In genomic region chr20:1741309-1742048, GRCh38 we compare ENCODE assay signal across 21 cellular contexts.
DNase-seq lines count a peak whose midpoint lies in the region; ATAC-seq, FAIRE-seq and TF ChIP-seq lines count a peak whose summit lies in the region.
"Had no signal": no experiment of that assay in that cellular context is flagged by ENCODE, and none has a peak within 500 bp of the region (broad histone marks: within the 10 kb centered on the region; RNA-seq: fewer than 3 reads in every experiment).

No MANE protein-coding gene starts in this region.

- H3K4me1 Mint-ChIP-seq in WTC11: peaks cover 21% of the 10 kb centered on the region
- peaks cover 5 to 9% of the 10 kb centered on the region in 2 donors for H3K4me1 Mint-ChIP-seq in stimulated activated naive B cell treated with anti-CD40 and anti-IgM and Interleukin-4, amounts not matched to agents 10 μg/mL and 1 μg/mL and 100 μg/mL, for 72 hours

- DNase-seq in H54 (ENCODE audit: insufficient read length, low spot score) (no peak), NOMO-1 treated with DMSO at 0.1 percent for 48 hours (lab: John Stamatoyannopoulos, UW; ENCODE audit: unreplicated experiment) (peak; percentile 94), WTC11 (ENCODE audit: low spot score) (no peak), SK-N-DZ (ENCODE audit: low spot score) (no peak), NAMALWA (ENCODE audit: low spot score) (no peak), Right ventricle myocardium superior (no peak)
- DNase-seq in stimulated activated naive B cell treated with anti-CD40 and anti-IgM and Interleukin-4, amounts not matched to agents 10 μg/mL and 1 μg/mL and 100 μg/mL, for 72 hours: no peak
- DNase-seq: activated CD4-positive, alpha-beta memory T cell treated with anti-CD3 and anti-CD28 coated beads for 36 hours; activated gamma-delta T cell treated with Interleukin-2 at 50 U/mL for 16 hours; activated T-cell treated with anti-CD3 and anti-CD28 coated beads for 4 hours; Calu3; foreskin keratinocyte; kidney; mammary epithelial cell; NCI-H1417; NCI-H774; stimulated activated naive CD4-positive, alpha-beta T cell treated with Interleukin-2 at 50 U/mL for 16 hours; thyroid gland had no signal

- no peak for TF ChIP-seq CTCF in WTC11 (IDR thresholded peaks at IDR 0.05)

- no peaks in the 10 kb centered on the region for H3K9me3 Mint-ChIP-seq in WTC11
- no peaks in the 10 kb centered on the region for H3K9me3 Mint-ChIP-seq in stimulated activated naive B cell treated with anti-CD40 and anti-IgM and Interleukin-4, amounts not matched to agents 10 μg/mL and 1 μg/mL and 100 μg/mL, for 72 hours
- H3K9me3 Mint-ChIP-seq: activated CD4-positive, alpha-beta memory T cell treated with anti-CD3 and anti-CD28 coated beads for 36 hours; natural killer cell treated with Interleukin-12 subunit alpha and Interleukin-12 subunit beta and Interleukin-15 and Interleukin-18, amount 100 ng/mL, for 72 hours had no signal

- ATAC-seq in WTC11 (no peak), Right ventricle myocardium superior (ENCODE audit: poor library complexity) (no peak)
- peak; percentile 92 to 94 for ATAC-seq in stimulated activated naive B cell treated with anti-CD40 and anti-IgM and Interleukin-4, amounts not matched to agents 10 μg/mL and 1 μg/mL and 100 μg/mL, for 72 hours (replicated peaks)
- ATAC-seq: foreskin keratinocyte; natural killer cell treated with Interleukin-12 subunit alpha and Interleukin-12 subunit beta and Interleukin-15 and Interleukin-18, amount 100 ng/mL, for 72 hours; sciatic nerve had no signal

- TF ChIP-seq POLR2A in H54 (IDR thresholded peaks at IDR 0.05; ENCODE audit: low read depth, low read length): no peak

- H3K27me3 Mint-ChIP-seq in WTC11 (ENCODE audit: low read depth): peaks cover 2% of the 10 kb centered on the region
- H3K27me3 Mint-ChIP-seq in stimulated activated naive B cell treated with anti-CD40 and anti-IgM and Interleukin-4, amounts not matched to agents 10 μg/mL and 1 μg/mL and 100 μg/mL, for 72 hours: peaks cover 0 to 29% of the 10 kb centered on the region in 2 donors

- H3K4me3 Mint-ChIP-seq in WTC11: no peak overlapping the region
- peak overlapping the region in 1 of 2 donors; percentile 10 for H3K4me3 Mint-ChIP-seq in stimulated activated naive B cell treated with anti-CD40 and anti-IgM and Interleukin-4, amounts not matched to agents 10 μg/mL and 1 μg/mL and 100 μg/mL, for 72 hours
- H3K4me3 Mint-ChIP-seq: activated CD4-positive, alpha-beta memory T cell treated with anti-CD3 and anti-CD28 coated beads for 36 hours; natural killer cell treated with Interleukin-12 subunit alpha and Interleukin-12 subunit beta and Interleukin-15 and Interleukin-18, amount 100 ng/mL, for 72 hours had no signal

- FAIRE-seq in H54 (lab: Jason Lieb, UNC): peak; percentile 23
- FAIRE-seq: kidney, RCC 7860 had no signal

- intact Hi-C loops in Right ventricle myocardium superior (cut with DNase I): no loop called here

- CTCF ChIA-PET in WTC11 (lab: Charles Lee): interaction anchor here (0.6 to 1.6 kb wide), 2 partner anchors 36 to 108 kb away, joined by 3 to 7 read pairs; no protein-coding TSS in a partner anchor

- no peaks in the 10 kb centered on the region for H3K36me3 Mint-ChIP-seq in WTC11
- H3K36me3 Mint-ChIP-seq in stimulated activated naive B cell treated with anti-CD40 and anti-IgM and Interleukin-4, amounts not matched to agents 10 μg/mL and 1 μg/mL and 100 μg/mL, for 72 hours: no peaks in the 10 kb centered on the region
- H3K36me3 Mint-ChIP-seq: activated CD4-positive, alpha-beta memory T cell treated with anti-CD3 and anti-CD28 coated beads for 36 hours; natural killer cell treated with Interleukin-12 subunit alpha and Interleukin-12 subunit beta and Interleukin-15 and Interleukin-18, amount 100 ng/mL, for 72 hours had no signal

- POLR2A ChIA-PET in WTC11 (lab: Charles Lee): no interaction called here

- H3K27ac Mint-ChIP-seq in WTC11: no peak overlapping the region
- H3K27ac Mint-ChIP-seq in stimulated activated naive B cell treated with anti-CD40 and anti-IgM and Interleukin-4, amounts not matched to agents 10 μg/mL and 1 μg/mL and 100 μg/mL, for 72 hours: peak overlapping the region; percentile 78
- H3K27ac Mint-ChIP-seq: activated CD4-positive, alpha-beta memory T cell treated with anti-CD3 and anti-CD28 coated beads for 36 hours; natural killer cell treated with Interleukin-12 subunit alpha and Interleukin-12 subunit beta and Interleukin-15 and Interleukin-18, amount 100 ng/mL, for 72 hours had no signal

TF ChIP-seq in WTC11, 78 proteins besides CTCF, POLR2A, EP300 and RAD21:
- TF ChIP-seq, protein P1, sequence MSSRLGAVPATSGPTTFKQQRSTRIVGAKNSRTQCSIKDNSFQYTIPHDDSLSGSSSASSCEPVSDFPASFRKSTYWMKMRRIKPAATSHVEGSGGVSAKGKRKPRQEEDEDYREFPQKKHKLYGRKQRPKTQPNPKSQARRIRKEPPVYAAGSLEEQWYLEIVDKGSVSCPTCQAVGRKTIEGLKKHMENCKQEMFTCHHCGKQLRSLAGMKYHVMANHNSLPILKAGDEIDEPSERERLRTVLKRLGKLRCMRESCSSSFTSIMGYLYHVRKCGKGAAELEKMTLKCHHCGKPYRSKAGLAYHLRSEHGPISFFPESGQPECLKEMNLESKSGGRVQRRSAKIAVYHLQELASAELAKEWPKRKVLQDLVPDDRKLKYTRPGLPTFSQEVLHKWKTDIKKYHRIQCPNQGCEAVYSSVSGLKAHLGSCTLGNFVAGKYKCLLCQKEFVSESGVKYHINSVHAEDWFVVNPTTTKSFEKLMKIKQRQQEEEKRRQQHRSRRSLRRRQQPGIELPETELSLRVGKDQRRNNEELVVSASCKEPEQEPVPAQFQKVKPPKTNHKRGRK (CRISPR knock-in tag; IDR thresholded peaks at IDR 0.05; ENCODE audit: borderline replicate concordance): peak; percentile 79; the same call in 1 of the 2 replicates
- TF ChIP-seq, protein P2, sequence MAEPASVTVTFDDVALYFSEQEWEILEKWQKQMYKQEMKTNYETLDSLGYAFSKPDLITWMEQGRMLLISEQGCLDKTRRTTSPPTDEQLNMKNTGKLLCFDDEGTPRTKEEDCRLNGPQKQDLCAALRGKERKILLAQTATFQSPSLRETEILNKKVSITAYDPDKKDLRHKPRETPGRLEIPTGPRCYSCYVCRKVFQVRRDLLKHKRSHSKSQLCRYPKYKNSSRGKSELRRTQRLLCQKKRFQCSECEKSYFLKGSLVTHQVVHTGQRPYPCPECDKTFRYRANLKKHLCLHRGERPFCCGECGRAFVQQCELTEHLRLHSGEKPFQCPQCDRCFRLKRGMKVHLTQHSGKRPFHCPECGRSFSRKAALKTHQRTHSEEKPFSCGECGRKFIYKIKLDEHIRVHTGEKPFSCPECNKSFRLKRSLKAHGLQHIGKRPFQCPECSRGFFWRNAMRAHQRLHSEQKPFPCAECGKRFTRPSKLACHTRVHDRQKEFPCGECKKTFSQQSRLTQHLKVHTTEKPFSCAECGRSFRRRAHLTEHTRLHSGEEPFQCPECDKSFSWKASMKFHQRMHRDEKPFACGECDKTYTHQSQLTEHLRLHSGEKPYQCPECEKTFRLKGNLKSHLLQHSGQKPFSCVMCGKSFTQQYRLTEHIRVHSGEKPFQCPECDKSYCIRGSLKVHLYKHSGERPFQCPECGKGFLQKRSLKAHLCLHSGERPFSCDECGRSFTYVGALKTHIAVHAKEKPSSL (CRISPR knock-in tag; conservative IDR thresholded peaks at IDR 0.05): no peak

Comparison
In these comparisons a context has a peak if more than half of its experiments do, and no peak if none do; other contexts are left out.
1. ATAC-seq: peak in stimulated activated naive B cell treated with anti-CD40 and anti-IgM and Interleukin-4, amounts not matched to agents 10 μg/mL and 1 μg/mL and 100 μg/mL, for 72 hours (2 of 2); none in WTC11 (single experiment) and Right ventricle myocardium superior (single experiment).